In the genomic region with DNA sequence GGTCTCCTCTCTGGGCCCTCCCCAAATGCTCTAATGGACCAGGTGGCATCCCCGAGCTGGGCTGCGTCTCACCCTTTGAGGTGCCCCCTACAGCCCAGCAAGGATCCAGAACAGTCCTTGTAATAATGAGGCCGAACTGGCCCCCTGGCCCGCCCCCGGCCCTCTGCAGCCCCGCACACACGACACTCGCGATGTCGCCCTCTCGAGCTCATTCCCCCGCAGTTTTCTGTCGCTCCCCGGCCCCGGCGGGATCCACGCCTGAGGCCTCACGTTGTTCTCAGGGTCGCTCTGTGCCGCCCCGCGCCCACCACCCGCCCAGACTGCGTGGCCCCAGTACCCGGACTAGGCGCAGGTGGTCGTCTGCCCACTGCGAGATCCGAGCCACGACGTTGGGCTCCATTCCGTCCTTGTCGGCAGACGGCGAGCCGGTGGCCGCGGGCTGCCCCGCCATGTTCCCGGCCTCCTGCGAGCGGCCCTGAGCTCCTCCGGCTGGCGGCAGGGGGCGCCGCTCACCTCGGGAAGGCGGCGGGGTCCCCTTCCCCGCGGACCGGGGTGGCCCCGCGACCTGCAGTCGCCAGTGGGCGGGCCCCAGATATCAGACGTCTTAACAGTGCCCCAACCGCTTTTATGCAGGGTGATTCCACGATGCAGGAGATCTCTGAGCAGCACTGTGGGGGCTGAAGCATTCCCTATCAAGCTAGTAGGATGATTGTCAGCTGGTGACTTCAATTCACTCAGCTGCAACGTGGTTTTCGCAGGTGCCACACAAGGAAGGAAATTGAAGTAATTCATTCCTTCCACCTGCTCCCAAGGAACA, we compare ENCODE assay signal across 8 cellular contexts. TPM values are rescaled to one million over a fixed set of nuclear protein-coding genes. Genes with fewer than 3 reads are reported as not detected.
DNase-seq lines count a peak whose midpoint lies in the region; ATAC-seq and TF ChIP-seq lines count a peak whose summit lies in the region.

A gene with protein sequence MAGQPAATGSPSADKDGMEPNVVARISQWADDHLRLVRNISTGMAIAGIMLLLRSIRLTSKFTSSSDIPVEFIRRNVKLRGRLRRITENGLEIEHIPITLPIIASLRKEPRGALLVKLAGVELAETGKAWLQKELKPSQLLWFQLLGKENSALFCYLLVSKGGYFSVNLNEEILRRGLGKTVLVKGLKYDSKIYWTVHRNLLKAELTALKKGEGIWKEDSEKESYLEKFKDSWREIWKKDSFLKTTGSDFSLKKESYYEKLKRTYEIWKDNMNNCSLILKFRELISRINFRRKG (minus strand): TSS at position 477 of the 817 bp plus-strand sequence. CDS start 26 bp downstream, at position 451.

- CTCF ChIA-PET in CD4-positive, alpha-beta memory T cell (lab: Charles Lee; ENCODE audit: partially characterized antibody): interaction anchor here (0.6 to 2.9 kb wide), 75 partner anchors 8 to 1524 kb away, joined by 3 to 56 read pairs (median 5); a partner anchor contains a TSS

- peak within 1 kb of the TSS; percentile 74 for H3K27ac ChIP-seq in CD4-positive, alpha-beta memory T cell (ENCODE audit: low read depth, low read length)

- H3K9ac ChIP-seq in endocrine pancreas (ENCODE audit: control insufficient read depth, insufficient read depth, low read length): peak within 1 kb of the TSS; percentile 76

- no peaks in the 10 kb centered on the region for H3K36me3 ChIP-seq in CD4-positive, alpha-beta memory T cell (ENCODE audit: insufficient read depth, low read length)
- H3K36me3 ChIP-seq in endocrine pancreas (ENCODE audit: control insufficient read depth, insufficient read depth, low read length): no peaks in the 10 kb centered on the region

- DNase-seq in CD4-positive, alpha-beta memory T cell: peak; percentile 75 to 84 (median 76)
- DNase-seq in NCI-H69 (lab: John Stamatoyannopoulos, UW) (peak; percentile 70), mesothelial cell of epicardium (ENCODE audit: low spot score in 2 of 2, unreplicated experiment in 2 of 2) (peak; percentile 55 to 79)
- peak; percentile 20 to 69 for DNase-seq in activated CD8-positive, alpha-beta memory T cell treated with anti-CD3 and anti-CD28 coated beads for 1 hour (ENCODE audit: extremely low read depth in 1 of 2, low read depth in 1 of 2)
- peak; percentile 50 to 71 for DNase-seq in stimulated activated CD8-positive, alpha-beta memory T cell treated with anti-CD3 and anti-CD28 coated beads, Interleukin-15, amount 100 ng/mL, for 4 hours (ENCODE audit: low read depth in 2 of 2)

- TF ChIP-seq CTCF in mesothelial cell of epicardium (IDR thresholded peaks at IDR 0.05; ENCODE audit: unreplicated experiment): peak; percentile 67

- H3K4me3 Mint-ChIP-seq in CD4-positive, alpha-beta memory T cell: peak within 1 kb of the TSS; percentile 88 to 94 (median 91)
- H3K4me3 Mint-ChIP-seq in mesothelial cell of epicardium: peak within 1 kb of the TSS; percentile 86

- peaks cover 12 to 15% (median 14%) of the 10 kb centered on the region in 4 donors for H3K4me1 Mint-ChIP-seq in CD4-positive, alpha-beta memory T cell
- no peaks in the 10 kb centered on the region for H3K4me1 Mint-ChIP-seq in mesothelial cell of epicardium

- intact Hi-C loops in CD4-positive, alpha-beta memory T cell (cut with micrococcal nuclease): loop anchor here (1.0 to 5.0 kb wide), 3 partner anchors 48 to 116 kb away; a partner anchor contains a TSS

- peak within 1 kb of the TSS; percentile 47 to 72 for H3K4me3 ChIP-seq in CD4-positive, alpha-beta memory T cell (ENCODE audit: low read length in 2 of 2)
- peak within 1 kb of the TSS; percentile 71 for H3K4me3 ChIP-seq in endocrine pancreas (ENCODE audit: control insufficient read depth, insufficient read depth, low read length)

- H3K9me3 ChIP-seq in CD4-positive, alpha-beta memory T cell (ENCODE audit: control insufficient read depth in 1 of 2, low read length in 2 of 2): no peaks in the 10 kb centered on the region
- no peaks in the 10 kb centered on the region for H3K9me3 ChIP-seq in endocrine pancreas (ENCODE audit: control insufficient read depth, low read length)

- ATAC-seq in GM19351 (IDR thresholded peaks at IDR 0.05; ENCODE audit: unreplicated experiment) (peak; percentile 96), HG03469 (IDR thresholded peaks at IDR 0.05; ENCODE audit: unreplicated experiment) (peak; percentile 93)

- POLR2A ChIA-PET in CD4-positive, alpha-beta memory T cell (lab: Charles Lee; ENCODE audit: partially characterized antibody): interaction anchor here (0.6 to 2.6 kb wide), 16 partner anchors 10 to 1369 kb away, joined by 3 to 43 read pairs (median 3); a partner anchor contains a TSS

- H3K27me3 ChIP-seq in CD4-positive, alpha-beta memory T cell (ENCODE audit: insufficient read depth, low read length): no peaks in the 10 kb centered on the region
- no peaks in the 10 kb centered on the region for H3K27me3 ChIP-seq in endocrine pancreas (ENCODE audit: control insufficient read depth, insufficient read depth, low read length)

- H3K9me3 Mint-ChIP-seq in CD4-positive, alpha-beta memory T cell: no peaks in the 10 kb centered on the region
- no peaks in the 10 kb centered on the region for H3K9me3 Mint-ChIP-seq in mesothelial cell of epicardium

- H3K27ac Mint-ChIP-seq in CD4-positive, alpha-beta memory T cell: peak within 1 kb of the TSS; percentile 55 to 93 (median 87)
- peak within 1 kb of the TSS; percentile 77 for H3K27ac Mint-ChIP-seq in mesothelial cell of epicardium

- H3K27me3 Mint-ChIP-seq in CD4-positive, alpha-beta memory T cell: peaks cover 7 to 8% of the 10 kb centered on the region in 2 donors
- peaks cover 1% of the 10 kb centered on the region for H3K27me3 Mint-ChIP-seq in mesothelial cell of epicardium (ENCODE audit: low read depth)

- peaks cover 11% of the 10 kb centered on the region for H3K4me1 ChIP-seq in CD4-positive, alpha-beta memory T cell (ENCODE audit: insufficient read depth, low read length)
- H3K4me1 ChIP-seq in endocrine pancreas (ENCODE audit: control insufficient read depth, insufficient read depth, low read length): no peaks in the 10 kb centered on the region

- H3K36me3 Mint-ChIP-seq in CD4-positive, alpha-beta memory T cell: peaks cover 4 to 10% of the 10 kb centered on the region in 2 donors
- peaks cover 17% of the 10 kb centered on the region for H3K36me3 Mint-ChIP-seq in mesothelial cell of epicardium

RNA-seq across cellular contexts. Expression of the gene that starts here (rescaled TPM):
- total RNA-seq in CD4-positive, alpha-beta memory T cell: 1 to 10 TPM; 3.1 to 3.4 TPM
- polyA plus RNA-seq in CD4-positive, alpha-beta memory T cell: 1 to 10 TPM; 3.7 to 4.6 TPM
- total RNA-seq in mesothelial cell of epicardium: 5.8 to 6.5 TPM (median 6.2 TPM) in 3 replicates

Comparison
In these comparisons a context has a peak if more than half of its experiments do, and no peak if none do; other contexts are left out.
1. Peak in every context shown above with its lines: DNase-seq, ATAC-seq, H3K4me3 ChIP-seq and H3K27ac ChIP-seq.